ENCODE assay signal across 8 cellular contexts in the genomic region with DNA sequence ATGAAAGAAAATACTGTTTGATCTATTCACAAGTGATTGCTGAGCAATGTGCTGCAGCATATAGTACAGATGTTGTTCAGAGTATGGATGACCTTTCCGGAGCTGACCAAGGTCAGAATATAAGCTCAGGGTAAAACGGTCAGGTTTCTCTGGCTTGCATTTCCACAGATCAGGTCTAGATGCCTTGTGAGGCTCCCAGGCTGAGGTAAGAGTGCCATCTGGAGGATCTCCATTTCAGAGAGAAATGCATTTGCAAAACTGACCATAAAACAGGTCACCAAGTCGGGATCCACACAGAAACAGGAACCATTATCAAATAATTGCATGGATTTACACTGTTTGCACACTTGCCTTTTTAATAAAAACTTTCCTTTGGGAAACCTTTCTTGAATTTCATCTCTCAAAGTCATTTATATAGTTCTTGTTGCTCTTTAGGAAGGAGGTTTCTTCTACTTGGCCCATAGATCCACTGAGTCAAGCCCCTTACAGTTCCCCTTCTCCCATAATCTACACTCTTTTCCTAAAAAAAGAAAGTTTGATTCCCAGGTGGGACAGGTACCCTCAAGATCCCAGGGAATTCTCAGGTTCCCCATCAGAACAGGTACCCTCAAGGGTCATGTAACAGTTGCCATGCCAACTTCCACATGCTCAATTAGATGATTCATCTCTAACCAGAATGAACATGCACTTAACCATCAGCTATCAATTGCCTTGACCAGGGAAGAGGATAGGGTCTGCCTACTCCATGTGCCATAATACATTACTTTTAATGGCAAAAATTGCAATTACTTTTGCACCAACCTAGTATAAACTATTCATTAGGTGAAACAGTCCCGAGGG. TPM values are rescaled to one million over a fixed set of nuclear protein-coding genes. Genes with fewer than 3 reads are reported as not detected.
DNase-seq lines count a peak whose midpoint lies in the region; ATAC-seq, FAIRE-seq and TF ChIP-seq lines count a peak whose summit lies in the region.

No MANE protein-coding gene starts in this region.

- no peaks in the 10 kb centered on the region for H3K27me3 Mint-ChIP-seq in osteocyte (ENCODE audit: unreplicated experiment)

- H3K36me3 ChIP-seq in Karpas-422 (ENCODE audit: insufficient read depth, low read length) = no peaks in the 10 kb centered on the region
- H3K36me3 ChIP-seq in SJCRH30 = peaks cover 9% of the 10 kb centered on the region
- H3K36me3 ChIP-seq in vagina = peaks cover 0 to 20% of the 10 kb centered on the region in 2 donors

- no peaks in the 10 kb centered on the region for H3K79me2 ChIP-seq in Karpas-422 (ENCODE audit: low read length)

- H3K36me3 Mint-ChIP-seq in osteocyte (ENCODE audit: unreplicated experiment) = peaks cover 14% of the 10 kb centered on the region

- no peaks in the 10 kb centered on the region for H4K20me1 ChIP-seq in Karpas-422 (ENCODE audit: insufficient read depth, low read depth, low read length)

- H3K9me3 Mint-ChIP-seq in osteocyte (ENCODE audit: unreplicated experiment) = no peaks in the 10 kb centered on the region

- no peak for TF ChIP-seq POLR2A in vagina (IDR thresholded peaks at IDR 0.05)

- H2AFZ ChIP-seq in Karpas-422 (ENCODE audit: low read length) = no peak overlapping the region

- H3K9ac ChIP-seq in Karpas-422 (ENCODE audit: low read length) = no peak overlapping the region

- no peak overlapping the region for H3K4me3 Mint-ChIP-seq in osteocyte (ENCODE audit: unreplicated experiment)

- H3K27me3 ChIP-seq in Karpas-422 (ENCODE audit: low read length) (no peaks in the 10 kb centered on the region), SJCRH30 (no peaks in the 10 kb centered on the region), vagina (no peaks in the 10 kb centered on the region)

- H3K9me3 ChIP-seq in Karpas-422 (ENCODE audit: low read length) = no peaks in the 10 kb centered on the region
- H3K9me3 ChIP-seq in SJCRH30 (replicated peaks) = no peaks in the 10 kb centered on the region
- no peaks in the 10 kb centered on the region for H3K9me3 ChIP-seq in vagina

- ATAC-seq in GM21423 (IDR thresholded peaks at IDR 0.05; ENCODE audit: unreplicated experiment) = no peak

- no peak overlapping the region for H3K27ac Mint-ChIP-seq in osteocyte (ENCODE audit: unreplicated experiment)

- no peak overlapping the region for H3K4me2 ChIP-seq in Karpas-422 (ENCODE audit: low read depth, low read length, poor library complexity, severe bottlenecking)

- no peaks in the 10 kb centered on the region for H3K4me1 ChIP-seq in Karpas-422 (ENCODE audit: low read length)
- H3K4me1 ChIP-seq in SJCRH30 = no peaks in the 10 kb centered on the region
- no peaks in the 10 kb centered on the region for H3K4me1 ChIP-seq in vagina

- TF ChIP-seq CTCF in D721Med (IDR thresholded peaks at IDR 0.05; ENCODE audit: insufficient read depth, missing control alignments) (peak; percentile 35), fibroblast of pulmonary artery (IDR thresholded peaks at IDR 0.05; ENCODE audit: low read length, missing control alignments) (peak; percentile 57), osteocyte (IDR thresholded peaks at IDR 0.05) (peak; percentile 81), vagina (IDR thresholded peaks at IDR 0.05) (peak in 1 of 3 experiments; percentile 36)

- no peaks in the 10 kb centered on the region for H3K9me2 ChIP-seq in Karpas-422 (replicated peaks; ENCODE audit: insufficient read depth, low read length)

- no peak for FAIRE-seq in D721Med (lab: Jason Lieb, UNC)

- H3K4me3 ChIP-seq in Karpas-422 (ENCODE audit: low read length) (no peak overlapping the region), SJCRH30 (no peak overlapping the region), fibroblast of pulmonary artery (replicated peaks; ENCODE audit: low read depth, low read length) (no peak overlapping the region), vagina (no peak overlapping the region)

- peaks cover 18% of the 10 kb centered on the region for H3K4me1 Mint-ChIP-seq in osteocyte (ENCODE audit: unreplicated experiment)

- intact Hi-C loops in vagina (cut with DNase I) = loop anchor here (5.0 kb wide), 1 partner anchor 66 kb away; no protein-coding TSS in a partner anchor

- DNase-seq in D721Med (ENCODE audit: insufficient read length, low spot score) (no peak), Karpas-422 (peak; percentile 47), SJCRH30 (peak; percentile 21 to 59), fibroblast of pulmonary artery (ENCODE audit: low read depth) (peak; percentile 72), osteocyte (ENCODE audit: extremely low spot score, unreplicated experiment) (no peak), vagina (ENCODE audit: extremely low spot score in 2 of 2) (no peak), AML-193 (lab: John Stamatoyannopoulos, UW) (no peak)

- no peak overlapping the region for H3K27ac ChIP-seq in Karpas-422 (ENCODE audit: low read length)
- H3K27ac ChIP-seq in SJCRH30 = no peak overlapping the region
- no peak overlapping the region for H3K27ac ChIP-seq in vagina

RNA-seq across cellular contexts. Expression of gene TMPRSS5, which starts 25.0 kb away (rescaled TPM):
- 0.19 TPM in 1 of 2 replicates, not detected in the other for total RNA-seq in Karpas-422 (2014; rRNA removed; shearing (Covaris generic); ENCODE audit: low replicate concordance)
- 0.42 and 0.56 TPM in 2 replicates for total RNA-seq in SJCRH30 (2014; rRNA removed; shearing (Covaris generic))
- total RNA-seq in osteocyte (0.60 and 1.6 TPM in 2 replicates), vagina (not detected)

RNA-seq across cellular contexts. Expression of gene ZW10, which starts 42.4 kb away (rescaled TPM):
- total RNA-seq in Karpas-422 (2014; rRNA removed; shearing (Covaris generic); ENCODE audit: low replicate concordance) = 6.3 and 11.4 TPM in 2 replicates
- total RNA-seq in SJCRH30 (2014; rRNA removed; shearing (Covaris generic)) = 28.2 and 28.3 TPM in 2 replicates
- total RNA-seq in osteocyte = 14.3 and 14.7 TPM in 2 replicates
- 14.7 TPM for total RNA-seq in vagina

RNA-seq across cellular contexts. Expression of gene CLDN25, which starts 48.5 kb away (rescaled TPM):
- total RNA-seq in Karpas-422 (2014; rRNA removed; shearing (Covaris generic); ENCODE audit: low replicate concordance) = not detected in 2 replicates
- not detected in 2 replicates for total RNA-seq in SJCRH30 (2014; rRNA removed; shearing (Covaris generic))
- total RNA-seq in osteocyte (not detected in 2 replicates), vagina (not detected)

Comparison
In these comparisons a context has a peak if more than half of its experiments do, and no peak if none do; other contexts are left out.
1. DNase-seq: peak in Karpas-422 (single experiment), SJCRH30 (2 of 2) and fibroblast of pulmonary artery (single experiment); none in D721Med (single experiment), osteocyte (single experiment), vagina (0 of 2) and AML-193 (0 of 2).